ENCODE assay signal across 19 cellular contexts in the genomic region with DNA sequence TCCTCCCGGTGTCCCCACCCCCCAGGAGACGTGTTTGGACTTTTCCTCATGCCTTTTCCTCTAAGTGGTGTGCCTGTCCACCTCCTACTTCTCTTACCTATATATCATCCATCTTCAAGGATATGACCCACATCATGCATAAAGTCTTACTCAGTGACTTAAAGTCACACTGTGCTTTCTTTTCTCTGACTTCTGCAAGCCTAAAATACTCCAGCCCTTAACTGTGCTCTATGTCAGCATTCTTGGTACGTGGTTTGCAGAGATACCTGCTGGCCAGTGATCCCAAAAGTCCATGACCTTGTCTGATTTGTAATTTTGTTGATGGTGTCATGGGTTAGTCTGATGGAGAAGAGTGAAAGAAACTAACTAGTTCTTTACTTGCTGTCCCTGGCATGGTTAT.
"Had no signal": no experiment of that assay in that cellular context is flagged by ENCODE, and none has a peak within 500 bp of the region (broad histone marks: within the 10 kb centered on the region; RNA-seq: fewer than 3 reads in every experiment).

No MANE protein-coding gene starts in this region.

- H3K27ac ChIP-seq: RWPE1 had no signal

- ATAC-seq: SK-N-SH treated with all-trans-retinoic acid at 6 μM for 48 hours had no signal

- DNase-seq: IMR-90, Karpas-422, KG1, MM.1S, NCI-H1092 treated with DMSO at 0.1 percent for 48 hours, NCI-H1436, NCI-H187, NCI-H2029, NCI-H2081 treated with DMSO at 0.1 percent for 48 hours, NCI-H2171, NCI-H226, NCI-H446, NCI-H510A, NCI-H524 treated with DMSO at 0.1 percent for 48 hours, NCI-H69, NCI-H774, SHP77 had no signal
